In genomic region chr9:41123396-41123795, GRCh38 we compare ENCODE assay signal across 9 cellular contexts. TPM values are rescaled to one million over a fixed set of nuclear protein-coding genes. Genes with fewer than 3 reads are reported as not detected.
"Had no signal": no experiment of that assay in that cellular context is flagged by ENCODE, and none has a peak within 500 bp of the region (broad histone marks: within the 10 kb centered on the region; RNA-seq: fewer than 3 reads in every experiment).

No MANE protein-coding gene starts in this region.

RNA-seq across cellular contexts. Expression of gene FOXD4L6, which starts 5.1 kb away (rescaled TPM):
- total RNA-seq: activated CD4-positive, alpha-beta memory T cell treated with anti-CD3 and anti-CD28 coated beads, Interleukin-2, amount 10 ng/mL, durations not matched to agents 7 days and 5 days; activated CD4-positive, alpha-beta T cell treated with anti-CD3 and anti-CD28 coated beads, Interleukin-2, amount 10 ng/mL, durations not matched to agents 7 days and 5 days; activated naive CD4-positive, alpha-beta T cell treated with anti-CD3 and anti-CD28 coated beads, Interleukin-2, amount 50 U/mL, for 72 hours; ascending aorta; colonic mucosa; fibroblast of lung; fibroblast of villous mesenchyme; T-helper 17 cell had no signal
- polyA plus RNA-seq: endothelial cell of umbilical vein, fibroblast of lung had no signal
